Comparison of ENCODE assay signal across 1 cellular context in the genomic region with DNA sequence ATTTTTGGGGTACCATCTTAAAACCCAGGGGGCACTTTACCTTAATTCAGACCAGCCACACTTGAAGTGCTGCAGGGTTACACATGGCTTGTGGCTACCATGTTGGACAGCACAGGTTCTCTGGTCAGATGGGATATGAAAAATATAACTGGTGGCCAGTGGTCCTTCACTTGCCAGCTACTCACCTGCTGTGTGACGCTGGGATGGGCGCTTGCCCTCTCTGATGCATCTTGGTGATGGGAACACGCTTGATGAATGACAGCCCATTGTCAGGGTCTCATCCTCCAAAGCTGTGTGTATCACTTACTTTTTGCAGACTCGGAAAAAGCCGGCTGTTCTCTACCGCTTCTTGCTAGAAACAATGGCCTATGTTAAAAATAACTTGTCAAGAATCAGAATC.
TF ChIP-seq lines count a peak whose summit lies in the region.

No MANE protein-coding gene starts in this region.

TF ChIP-seq in H1, 55 proteins besides CTCF, POLR2A, EP300 and RAD21:
- TF ChIP-seq KDM1A (IDR thresholded peaks at IDR 0.05; ENCODE audit: borderline replicate concordance, low read length) (0 out of 2 replicates have a peak, but pooled peaks have one; percentile 18), BACH1 (IDR thresholded peaks at IDR 0.05; ENCODE audit: low read length) (no peak)
